ENCODE assay signal across 1 cellular context in the genomic region with DNA sequence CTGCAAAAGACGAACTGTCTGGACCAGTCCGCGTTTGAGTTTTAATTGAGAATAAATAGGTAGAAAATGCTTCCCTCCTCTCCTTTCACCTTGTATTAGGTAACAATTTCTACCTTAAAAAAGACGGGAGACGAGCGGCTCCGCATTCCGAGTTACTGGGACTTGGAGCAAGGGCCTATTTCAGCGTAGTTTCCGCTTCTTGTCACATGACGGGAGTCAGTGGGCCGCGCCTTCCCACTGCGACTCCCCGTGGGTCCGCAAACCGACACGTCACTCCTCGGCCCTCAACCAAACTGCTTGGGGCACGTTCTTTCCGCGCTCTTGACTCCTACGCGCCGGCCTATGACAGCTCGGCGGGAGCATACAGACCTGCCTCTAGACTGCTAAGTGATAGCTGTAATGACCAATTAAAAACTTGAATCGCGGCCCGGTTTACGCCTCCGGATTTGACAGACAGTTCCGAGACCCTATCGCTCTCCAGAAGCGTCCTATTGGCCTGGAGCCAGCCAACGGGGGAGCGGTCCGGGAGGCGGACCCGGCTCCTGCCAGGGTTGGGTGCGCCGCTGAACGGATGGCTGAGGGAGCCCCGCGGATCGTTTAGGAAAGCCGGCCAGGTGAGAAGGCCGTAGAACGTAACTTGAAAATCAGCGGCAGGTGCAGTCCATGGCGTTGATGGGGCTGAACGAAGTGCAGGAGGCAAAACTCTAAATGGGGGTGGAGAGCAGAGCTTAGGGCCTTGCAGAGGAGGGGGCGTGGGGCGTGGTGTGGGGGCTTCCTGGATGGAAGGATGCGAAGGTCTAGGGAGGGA.
A peak's percentile ranks its signal among the peaks of the same experiment; 100 is the strongest.
TF ChIP-seq lines count a peak whose summit lies in the region.

A gene (plus strand): TSS at position 548 of the 808 bp plus-strand sequence. CDS start 3,064 bp downstream, outside the sequence.

TF ChIP-seq in K562, 482 proteins besides CTCF, POLR2A, EP300 and RAD21 (continued from another document and continues in another):
- TF ChIP-seq, protein P1, sequence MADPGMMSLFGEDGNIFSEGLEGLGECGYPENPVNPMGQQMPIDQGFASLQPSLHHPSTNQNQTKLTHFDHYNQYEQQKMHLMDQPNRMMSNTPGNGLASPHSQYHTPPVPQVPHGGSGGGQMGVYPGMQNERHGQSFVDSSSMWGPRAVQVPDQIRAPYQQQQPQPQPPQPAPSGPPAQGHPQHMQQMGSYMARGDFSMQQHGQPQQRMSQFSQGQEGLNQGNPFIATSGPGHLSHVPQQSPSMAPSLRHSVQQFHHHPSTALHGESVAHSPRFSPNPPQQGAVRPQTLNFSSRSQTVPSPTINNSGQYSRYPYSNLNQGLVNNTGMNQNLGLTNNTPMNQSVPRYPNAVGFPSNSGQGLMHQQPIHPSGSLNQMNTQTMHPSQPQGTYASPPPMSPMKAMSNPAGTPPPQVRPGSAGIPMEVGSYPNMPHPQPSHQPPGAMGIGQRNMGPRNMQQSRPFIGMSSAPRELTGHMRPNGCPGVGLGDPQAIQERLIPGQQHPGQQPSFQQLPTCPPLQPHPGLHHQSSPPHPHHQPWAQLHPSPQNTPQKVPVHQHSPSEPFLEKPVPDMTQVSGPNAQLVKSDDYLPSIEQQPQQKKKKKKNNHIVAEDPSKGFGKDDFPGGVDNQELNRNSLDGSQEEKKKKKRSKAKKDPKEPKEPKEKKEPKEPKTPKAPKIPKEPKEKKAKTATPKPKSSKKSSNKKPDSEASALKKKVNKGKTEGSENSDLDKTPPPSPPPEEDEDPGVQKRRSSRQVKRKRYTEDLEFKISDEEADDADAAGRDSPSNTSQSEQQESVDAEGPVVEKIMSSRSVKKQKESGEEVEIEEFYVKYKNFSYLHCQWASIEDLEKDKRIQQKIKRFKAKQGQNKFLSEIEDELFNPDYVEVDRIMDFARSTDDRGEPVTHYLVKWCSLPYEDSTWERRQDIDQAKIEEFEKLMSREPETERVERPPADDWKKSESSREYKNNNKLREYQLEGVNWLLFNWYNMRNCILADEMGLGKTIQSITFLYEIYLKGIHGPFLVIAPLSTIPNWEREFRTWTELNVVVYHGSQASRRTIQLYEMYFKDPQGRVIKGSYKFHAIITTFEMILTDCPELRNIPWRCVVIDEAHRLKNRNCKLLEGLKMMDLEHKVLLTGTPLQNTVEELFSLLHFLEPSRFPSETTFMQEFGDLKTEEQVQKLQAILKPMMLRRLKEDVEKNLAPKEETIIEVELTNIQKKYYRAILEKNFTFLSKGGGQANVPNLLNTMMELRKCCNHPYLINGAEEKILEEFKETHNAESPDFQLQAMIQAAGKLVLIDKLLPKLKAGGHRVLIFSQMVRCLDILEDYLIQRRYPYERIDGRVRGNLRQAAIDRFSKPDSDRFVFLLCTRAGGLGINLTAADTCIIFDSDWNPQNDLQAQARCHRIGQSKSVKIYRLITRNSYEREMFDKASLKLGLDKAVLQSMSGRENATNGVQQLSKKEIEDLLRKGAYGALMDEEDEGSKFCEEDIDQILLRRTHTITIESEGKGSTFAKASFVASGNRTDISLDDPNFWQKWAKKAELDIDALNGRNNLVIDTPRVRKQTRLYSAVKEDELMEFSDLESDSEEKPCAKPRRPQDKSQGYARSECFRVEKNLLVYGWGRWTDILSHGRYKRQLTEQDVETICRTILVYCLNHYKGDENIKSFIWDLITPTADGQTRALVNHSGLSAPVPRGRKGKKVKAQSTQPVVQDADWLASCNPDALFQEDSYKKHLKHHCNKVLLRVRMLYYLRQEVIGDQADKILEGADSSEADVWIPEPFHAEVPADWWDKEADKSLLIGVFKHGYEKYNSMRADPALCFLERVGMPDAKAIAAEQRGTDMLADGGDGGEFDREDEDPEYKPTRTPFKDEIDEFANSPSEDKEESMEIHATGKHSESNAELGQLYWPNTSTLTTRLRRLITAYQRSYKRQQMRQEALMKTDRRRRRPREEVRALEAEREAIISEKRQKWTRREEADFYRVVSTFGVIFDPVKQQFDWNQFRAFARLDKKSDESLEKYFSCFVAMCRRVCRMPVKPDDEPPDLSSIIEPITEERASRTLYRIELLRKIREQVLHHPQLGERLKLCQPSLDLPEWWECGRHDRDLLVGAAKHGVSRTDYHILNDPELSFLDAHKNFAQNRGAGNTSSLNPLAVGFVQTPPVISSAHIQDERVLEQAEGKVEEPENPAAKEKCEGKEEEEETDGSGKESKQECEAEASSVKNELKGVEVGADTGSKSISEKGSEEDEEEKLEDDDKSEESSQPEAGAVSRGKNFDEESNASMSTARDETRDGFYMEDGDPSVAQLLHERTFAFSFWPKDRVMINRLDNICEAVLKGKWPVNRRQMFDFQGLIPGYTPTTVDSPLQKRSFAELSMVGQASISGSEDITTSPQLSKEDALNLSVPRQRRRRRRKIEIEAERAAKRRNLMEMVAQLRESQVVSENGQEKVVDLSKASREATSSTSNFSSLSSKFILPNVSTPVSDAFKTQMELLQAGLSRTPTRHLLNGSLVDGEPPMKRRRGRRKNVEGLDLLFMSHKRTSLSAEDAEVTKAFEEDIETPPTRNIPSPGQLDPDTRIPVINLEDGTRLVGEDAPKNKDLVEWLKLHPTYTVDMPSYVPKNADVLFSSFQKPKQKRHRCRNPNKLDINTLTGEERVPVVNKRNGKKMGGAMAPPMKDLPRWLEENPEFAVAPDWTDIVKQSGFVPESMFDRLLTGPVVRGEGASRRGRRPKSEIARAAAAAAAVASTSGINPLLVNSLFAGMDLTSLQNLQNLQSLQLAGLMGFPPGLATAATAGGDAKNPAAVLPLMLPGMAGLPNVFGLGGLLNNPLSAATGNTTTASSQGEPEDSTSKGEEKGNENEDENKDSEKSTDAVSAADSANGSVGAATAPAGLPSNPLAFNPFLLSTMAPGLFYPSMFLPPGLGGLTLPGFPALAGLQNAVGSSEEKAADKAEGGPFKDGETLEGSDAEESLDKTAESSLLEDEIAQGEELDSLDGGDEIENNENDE (IDR thresholded peaks at IDR 0.05; ENCODE audit: low read depth, low read length), result no peak
- peak; percentile 16; the same call in 1 of the 2 replicates for TF ChIP-seq NCOA1 (IDR thresholded peaks at IDR 0.05; ENCODE audit: low read depth)
- no peak for TF ChIP-seq ZNF780A (CRISPR knock-in tag; IDR thresholded peaks at IDR 0.05)
- TF ChIP-seq TAF1 (IDR thresholded peaks at IDR 0.05; ENCODE audit: control insufficient read depth, extremely low read depth, insufficient read depth, low read length, severe bottlenecking), result peak; percentile 22
- no peak for TF ChIP-seq PHTF2 (CRISPR knock-in tag; IDR thresholded peaks at IDR 0.05)
- TF ChIP-seq, protein P2, sequence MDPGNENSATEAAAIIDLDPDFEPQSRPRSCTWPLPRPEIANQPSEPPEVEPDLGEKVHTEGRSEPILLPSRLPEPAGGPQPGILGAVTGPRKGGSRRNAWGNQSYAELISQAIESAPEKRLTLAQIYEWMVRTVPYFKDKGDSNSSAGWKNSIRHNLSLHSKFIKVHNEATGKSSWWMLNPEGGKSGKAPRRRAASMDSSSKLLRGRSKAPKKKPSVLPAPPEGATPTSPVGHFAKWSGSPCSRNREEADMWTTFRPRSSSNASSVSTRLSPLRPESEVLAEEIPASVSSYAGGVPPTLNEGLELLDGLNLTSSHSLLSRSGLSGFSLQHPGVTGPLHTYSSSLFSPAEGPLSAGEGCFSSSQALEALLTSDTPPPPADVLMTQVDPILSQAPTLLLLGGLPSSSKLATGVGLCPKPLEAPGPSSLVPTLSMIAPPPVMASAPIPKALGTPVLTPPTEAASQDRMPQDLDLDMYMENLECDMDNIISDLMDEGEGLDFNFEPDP (CRISPR knock-in tag; IDR thresholded peaks at IDR 0.05), result no peak
- TF ChIP-seq, protein P3, sequence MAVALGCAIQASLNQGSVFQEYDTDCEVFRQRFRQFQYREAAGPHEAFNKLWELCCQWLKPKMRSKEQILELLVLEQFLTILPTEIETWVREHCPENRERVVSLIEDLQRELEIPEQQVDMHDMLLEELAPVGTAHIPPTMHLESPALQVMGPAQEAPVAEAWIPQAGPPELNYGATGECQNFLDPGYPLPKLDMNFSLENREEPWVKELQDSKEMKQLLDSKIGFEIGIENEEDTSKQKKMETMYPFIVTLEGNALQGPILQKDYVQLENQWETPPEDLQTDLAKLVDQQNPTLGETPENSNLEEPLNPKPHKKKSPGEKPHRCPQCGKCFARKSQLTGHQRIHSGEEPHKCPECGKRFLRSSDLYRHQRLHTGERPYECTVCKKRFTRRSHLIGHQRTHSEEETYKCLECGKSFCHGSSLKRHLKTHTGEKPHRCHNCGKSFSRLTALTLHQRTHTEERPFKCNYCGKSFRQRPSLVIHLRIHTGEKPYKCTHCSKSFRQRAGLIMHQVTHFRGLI (CRISPR knock-in tag; IDR thresholded peaks at IDR 0.05), result no peak
- no peak; a peak in 2 of 4 replicates for TF ChIP-seq MAZ (CRISPR knock-in tag; conservative IDR thresholded peaks at IDR 0.05 in 1 of 2, IDR thresholded peaks at IDR 0.05 in 1 of 2)
- TF ChIP-seq ZNF778 (CRISPR knock-in tag; IDR thresholded peaks at IDR 0.05), result no peak
- no peak for TF ChIP-seq FOXA1 (IDR thresholded peaks at IDR 0.05; ENCODE audit: borderline replicate concordance)
- TF ChIP-seq ZNF121 (CRISPR knock-in tag; conservative IDR thresholded peaks at IDR 0.05), result no peak
- no peak for TF ChIP-seq ZNF347 (CRISPR knock-in tag; IDR thresholded peaks at IDR 0.05; ENCODE audit: low read depth)
- no peak for TF ChIP-seq PCBP1 (IDR thresholded peaks at IDR 0.05; ENCODE audit: low read depth, low read length, poor library complexity, severe bottlenecking)
- TF ChIP-seq BRD4 (IDR thresholded peaks at IDR 0.05), result 0 out of 2 replicates have a peak, but pooled peaks have one; percentile 24
- TF ChIP-seq TSC22D4 (tag; IDR thresholded peaks at IDR 0.05), result no peak
- TF ChIP-seq POLR2B (IDR thresholded peaks at IDR 0.05; ENCODE audit: low read depth, partially characterized antibody), result peak; percentile 68
- 0 out of 2 replicates have a peak, but pooled peaks have one; percentile 82 for TF ChIP-seq TCF7 (IDR thresholded peaks at IDR 0.05; ENCODE audit: borderline replicate concordance)
- no peak for TF ChIP-seq NR4A1 (CRISPR knock-in tag; IDR thresholded peaks at IDR 0.05)
- TF ChIP-seq NR4A1 (tag; IDR thresholded peaks at IDR 0.05), result no peak
- TF ChIP-seq, protein P4, sequence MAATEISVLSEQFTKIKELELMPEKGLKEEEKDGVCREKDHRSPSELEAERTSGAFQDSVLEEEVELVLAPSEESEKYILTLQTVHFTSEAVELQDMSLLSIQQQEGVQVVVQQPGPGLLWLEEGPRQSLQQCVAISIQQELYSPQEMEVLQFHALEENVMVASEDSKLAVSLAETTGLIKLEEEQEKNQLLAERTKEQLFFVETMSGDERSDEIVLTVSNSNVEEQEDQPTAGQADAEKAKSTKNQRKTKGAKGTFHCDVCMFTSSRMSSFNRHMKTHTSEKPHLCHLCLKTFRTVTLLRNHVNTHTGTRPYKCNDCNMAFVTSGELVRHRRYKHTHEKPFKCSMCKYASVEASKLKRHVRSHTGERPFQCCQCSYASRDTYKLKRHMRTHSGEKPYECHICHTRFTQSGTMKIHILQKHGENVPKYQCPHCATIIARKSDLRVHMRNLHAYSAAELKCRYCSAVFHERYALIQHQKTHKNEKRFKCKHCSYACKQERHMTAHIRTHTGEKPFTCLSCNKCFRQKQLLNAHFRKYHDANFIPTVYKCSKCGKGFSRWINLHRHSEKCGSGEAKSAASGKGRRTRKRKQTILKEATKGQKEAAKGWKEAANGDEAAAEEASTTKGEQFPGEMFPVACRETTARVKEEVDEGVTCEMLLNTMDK (IDR thresholded peaks at IDR 0.05; ENCODE audit: borderline replicate concordance, insufficient read depth, low read depth, low read length, poor library complexity, severe bottlenecking), result no peak
- no peak for TF ChIP-seq ZNF124 (CRISPR knock-in tag; IDR thresholded peaks at IDR 0.05)
- no peak; the same call in 1 of the 2 replicates for TF ChIP-seq DPF2 (IDR thresholded peaks at IDR 0.05)
- TF ChIP-seq TEAD1 (CRISPR knock-in tag; IDR thresholded peaks at IDR 0.05), result peak in 1 of 2 experiments; percentile 94; a peak in 2 of 4 replicates
- TF ChIP-seq MCM3 (IDR thresholded peaks at IDR 0.05), result no peak
- no peak for TF ChIP-seq ZNF239 (CRISPR knock-in tag; IDR thresholded peaks at IDR 0.05)
- TF ChIP-seq EHMT2 (IDR thresholded peaks at IDR 0.05), result no peak
- TF ChIP-seq, protein P5, sequence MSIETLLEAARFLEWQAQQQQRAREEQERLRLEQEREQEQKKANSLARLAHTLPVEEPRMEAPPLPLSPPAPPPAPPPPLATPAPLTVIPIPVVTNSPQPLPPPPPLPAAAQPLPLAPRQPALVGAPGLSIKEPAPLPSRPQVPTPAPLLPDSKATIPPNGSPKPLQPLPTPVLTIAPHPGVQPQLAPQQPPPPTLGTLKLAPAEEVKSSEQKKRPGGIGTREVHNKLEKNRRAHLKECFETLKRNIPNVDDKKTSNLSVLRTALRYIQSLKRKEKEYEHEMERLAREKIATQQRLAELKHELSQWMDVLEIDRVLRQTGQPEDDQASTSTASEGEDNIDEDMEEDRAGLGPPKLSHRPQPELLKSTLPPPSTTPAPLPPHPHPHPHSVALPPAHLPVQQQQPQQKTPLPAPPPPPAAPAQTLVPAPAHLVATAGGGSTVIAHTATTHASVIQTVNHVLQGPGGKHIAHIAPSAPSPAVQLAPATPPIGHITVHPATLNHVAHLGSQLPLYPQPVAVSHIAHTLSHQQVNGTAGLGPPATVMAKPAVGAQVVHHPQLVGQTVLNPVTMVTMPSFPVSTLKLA (conservative IDR thresholded peaks at IDR 0.05), result peak; percentile 94 to 97
- TF ChIP-seq NR2F6 (CRISPR knock-in tag; IDR thresholded peaks at IDR 0.05), result 0 out of 2 replicates have a peak, but pooled peaks have one; percentile 47
- TF ChIP-seq, protein P6, sequence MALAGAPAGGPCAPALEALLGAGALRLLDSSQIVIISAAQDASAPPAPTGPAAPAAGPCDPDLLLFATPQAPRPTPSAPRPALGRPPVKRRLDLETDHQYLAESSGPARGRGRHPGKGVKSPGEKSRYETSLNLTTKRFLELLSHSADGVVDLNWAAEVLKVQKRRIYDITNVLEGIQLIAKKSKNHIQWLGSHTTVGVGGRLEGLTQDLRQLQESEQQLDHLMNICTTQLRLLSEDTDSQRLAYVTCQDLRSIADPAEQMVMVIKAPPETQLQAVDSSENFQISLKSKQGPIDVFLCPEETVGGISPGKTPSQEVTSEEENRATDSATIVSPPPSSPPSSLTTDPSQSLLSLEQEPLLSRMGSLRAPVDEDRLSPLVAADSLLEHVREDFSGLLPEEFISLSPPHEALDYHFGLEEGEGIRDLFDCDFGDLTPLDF (CRISPR knock-in tag; IDR thresholded peaks at IDR 0.05), result peak; percentile 94
- TF ChIP-seq HLTF (IDR thresholded peaks at IDR 0.05), result no peak; the same call in 1 of the 2 replicates
- TF ChIP-seq ZFP30 (CRISPR knock-in tag; IDR thresholded peaks at IDR 0.05; ENCODE audit: borderline replicate concordance), result no peak
- TF ChIP-seq, protein P7, sequence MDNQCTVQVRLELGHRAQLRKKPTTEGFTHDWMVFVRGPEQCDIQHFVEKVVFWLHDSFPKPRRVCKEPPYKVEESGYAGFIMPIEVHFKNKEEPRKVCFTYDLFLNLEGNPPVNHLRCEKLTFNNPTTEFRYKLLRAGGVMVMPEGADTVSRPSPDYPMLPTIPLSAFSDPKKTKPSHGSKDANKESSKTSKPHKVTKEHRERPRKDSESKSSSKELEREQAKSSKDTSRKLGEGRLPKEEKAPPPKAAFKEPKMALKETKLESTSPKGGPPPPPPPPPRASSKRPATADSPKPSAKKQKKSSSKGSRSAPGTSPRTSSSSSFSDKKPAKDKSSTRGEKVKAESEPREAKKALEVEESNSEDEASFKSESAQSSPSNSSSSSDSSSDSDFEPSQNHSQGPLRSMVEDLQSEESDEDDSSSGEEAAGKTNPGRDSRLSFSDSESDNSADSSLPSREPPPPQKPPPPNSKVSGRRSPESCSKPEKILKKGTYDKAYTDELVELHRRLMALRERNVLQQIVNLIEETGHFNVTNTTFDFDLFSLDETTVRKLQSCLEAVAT (IDR thresholded peaks at IDR 0.05), result peak; percentile 60 to 95
